ENCODE assay signal across 8 cellular contexts in the genomic region with DNA sequence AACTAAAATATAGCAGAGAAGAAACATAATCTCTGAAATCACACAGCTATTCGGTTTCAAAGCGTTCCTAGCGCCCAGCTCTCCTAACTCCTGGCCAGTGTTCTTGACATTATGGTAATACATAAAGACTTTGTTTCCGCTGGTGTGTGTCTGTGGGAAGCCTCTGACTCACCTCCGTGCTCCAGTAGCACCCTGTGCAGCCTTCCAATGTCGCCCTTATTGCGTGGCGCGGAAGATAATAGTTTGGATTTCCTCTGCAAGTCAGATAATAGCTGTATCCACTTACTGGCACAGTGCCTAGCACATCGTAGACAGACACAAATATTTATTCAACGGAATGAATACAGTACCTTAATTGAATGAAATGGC. TPM values are rescaled to one million over a fixed set of nuclear protein-coding genes. Genes with fewer than 3 reads are reported as not detected.
DNase-seq lines count a peak whose midpoint lies in the region; ATAC-seq and TF ChIP-seq lines count a peak whose summit lies in the region.

No MANE protein-coding gene starts in this region.

- DNase-seq in NCI-H345 (lab: John Stamatoyannopoulos, UW) (peak; percentile 75), adrenal gland (peak; percentile 23 to 75 (median 58)), iPS DF 6.9 (ENCODE audit: low read depth, low spot score) (no peak), smooth muscle cell (lab: John Stamatoyannopoulos, UW; ENCODE audit: unreplicated experiment) (no peak), cerebellar nuclear complex (lab: John Stamatoyannopoulos, UW) (no peak), hippocampal formation (lab: John Stamatoyannopoulos, UW) (no peak)

- peak overlapping the region; percentile 96 for H3K27ac ChIP-seq in BLaER1
- peak overlapping the region; percentile 87 to 97 (median 90) for H3K27ac ChIP-seq in adrenal gland
- H3K27ac ChIP-seq in iPS DF 6.9 (ENCODE audit: low read length): no peak overlapping the region
- peak overlapping the region; percentile 89 for H3K27ac ChIP-seq in smooth muscle cell (ENCODE audit: low read depth)

- H3K36me3 ChIP-seq in BLaER1 (peaks cover 37% of the 10 kb centered on the region), adrenal gland (replicated peaks in 1 of 2) (peaks cover 0 to 38% of the 10 kb centered on the region in 2 donors), iPS DF 6.9 (ENCODE audit: control insufficient read depth, insufficient read depth, low read length) (peaks cover 7% of the 10 kb centered on the region; the same call in 1 of the 2 replicates), smooth muscle cell (ENCODE audit: low read depth) (peaks cover 17% of the 10 kb centered on the region)

- TF ChIP-seq CTCF in adrenal gland (IDR thresholded peaks at IDR 0.05) (no peak), smooth muscle cell (IDR thresholded peaks at IDR 0.05; ENCODE audit: borderline replicate concordance, insufficient read depth, poor library complexity, severe bottlenecking) (no peak)

- ATAC-seq in GM21723 (IDR thresholded peaks at IDR 0.05; ENCODE audit: unreplicated experiment): peak; percentile 8

- intact Hi-C loops in adrenal gland (cut with DNase I): loop anchor here in 1 of 2 donors (10.0 kb wide), 1 partner anchor 228 kb away; no protein-coding TSS in a partner anchor

- H3K9me3 ChIP-seq in BLaER1 (no peaks in the 10 kb centered on the region), adrenal gland (replicated peaks in 1 of 3) (no peaks in the 10 kb centered on the region), iPS DF 6.9 (ENCODE audit: control insufficient read depth, insufficient read depth, low read length) (no peaks in the 10 kb centered on the region), smooth muscle cell (replicated peaks; ENCODE audit: low read depth) (no peaks in the 10 kb centered on the region)

- no peak for TF ChIP-seq POLR2A in adrenal gland (IDR thresholded peaks at IDR 0.05)

- H3K4me2 ChIP-seq in BLaER1 (peak overlapping the region; percentile 90), smooth muscle cell (peak overlapping the region; percentile 90)

- WGBS in adrenal gland, 4 donors: 0 to 3% (median 2%) methylated on average over 11 of the region's 11 CpGs
- WGBS in iPS DF 6.9 (ENCODE audit: insufficient coverage, insufficient read length): no CpG with 5 or more reads among the region's 11 CpGs
- WGBS in smooth muscle cell (ENCODE audit: low lambda C conversion rate): 3% methylated on average over 11 of the region's 11 CpGs

- H3K27me3 ChIP-seq in BLaER1: no peaks in the 10 kb centered on the region
- no peaks in the 10 kb centered on the region for H3K27me3 ChIP-seq in adrenal gland
- H3K27me3 ChIP-seq in iPS DF 6.9 (ENCODE audit: control insufficient read depth, insufficient read depth, low read length): no peaks in the 10 kb centered on the region; the same call in 1 of the 2 replicates
- H3K27me3 ChIP-seq in smooth muscle cell (ENCODE audit: low read depth): peaks cover 3% of the 10 kb centered on the region

- peak overlapping the region; percentile 98 for H2AFZ ChIP-seq in smooth muscle cell (ENCODE audit: low read depth)

- H3K9ac ChIP-seq in BLaER1: peak overlapping the region; percentile 95
- H3K9ac ChIP-seq in smooth muscle cell (ENCODE audit: low read depth): peak overlapping the region; percentile 85

- H3K79me2 ChIP-seq in smooth muscle cell (ENCODE audit: low read depth): peaks cover 32% of the 10 kb centered on the region

- H3K4me1 ChIP-seq in BLaER1 (peaks cover 24% of the 10 kb centered on the region), adrenal gland (replicated peaks in 1 of 2) (peaks cover 5 to 11% of the 10 kb centered on the region in 2 donors), iPS DF 6.9 (ENCODE audit: control insufficient read depth, insufficient read depth, low read length) (no peaks in the 10 kb centered on the region), smooth muscle cell (ENCODE audit: low read depth) (peaks cover 7% of the 10 kb centered on the region)

- H3K4me3 ChIP-seq in BLaER1 (peak overlapping the region; percentile 86), adrenal gland (peak overlapping the region in 3 of 4 donors; percentile 72 to 88 (median 85)), iPS DF 6.9 (ENCODE audit: low read length) (peak overlapping the region; percentile 87), smooth muscle cell (peak overlapping the region; percentile 80)

- peaks cover 14% of the 10 kb centered on the region for H4K20me1 ChIP-seq in BLaER1
- H4K20me1 ChIP-seq in smooth muscle cell (ENCODE audit: low read depth): no peaks in the 10 kb centered on the region

- H3F3A ChIP-seq in smooth muscle cell (ENCODE audit: low read depth): no peaks in the 10 kb centered on the region

RNA-seq across cellular contexts. Expression of gene BMS1, which starts 0.6 kb away (rescaled TPM):
- total RNA-seq in adrenal gland (10 to 100 TPM in 7 of 8 donors, 1 to 10 TPM in 1; 9.1 to 21.6 (median 12.7) TPM), smooth muscle cell (17.5 and 22.4 TPM in 2 replicates)
- polyA plus RNA-seq in adrenal gland (10 to 100 TPM in 1 of 3 donors, 1 to 10 TPM in 2; 8.6 to 27.8 (median 9.7) TPM), smooth muscle cell (14.9 and 16.5 TPM in 2 replicates)

Comparison
In these comparisons a context has a peak if more than half of its experiments do, and no peak if none do; other contexts are left out.
1. DNase-seq: peak in NCI-H345 (single experiment) and adrenal gland (7 of 7); none in iPS DF 6.9 (single experiment), smooth muscle cell (single experiment), cerebellar nuclear complex (0 of 2) and hippocampal formation (0 of 2).
2. Peak in every context shown above with its lines, with median percentiles within 50 percentile points of each other: H3K4me3 ChIP-seq.